Comparison of ENCODE assay signal across 2 cellular contexts in the genomic region with DNA sequence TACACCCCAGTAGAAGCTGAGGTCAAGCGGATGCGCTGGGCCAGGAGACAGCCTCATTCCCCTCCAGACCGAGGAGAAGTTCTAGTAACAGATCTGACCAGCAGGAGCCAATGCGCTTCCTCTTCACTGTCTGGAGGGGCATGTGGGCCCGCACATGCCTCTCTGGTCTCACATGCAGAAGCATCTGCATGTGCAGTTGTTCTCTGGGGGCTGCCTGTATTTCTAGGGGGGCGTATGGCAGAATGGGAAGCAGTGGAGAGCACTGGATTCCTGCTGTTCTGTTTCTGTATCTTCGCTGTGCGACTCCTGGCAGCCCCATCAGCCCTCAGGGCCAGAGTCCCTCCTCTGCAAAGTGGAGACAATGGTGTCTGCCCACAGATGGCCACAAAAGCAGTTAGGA.
TF ChIP-seq lines count a peak whose summit lies in the region.

No MANE protein-coding gene starts in this region.

TF ChIP-seq in IMR-90, 13 proteins besides CTCF, POLR2A, EP300 and RAD21:
- TF ChIP-seq BHLHE40 (IDR thresholded peaks at IDR 0.05; ENCODE audit: low read depth, low read length) (no peak), MXI1 (IDR thresholded peaks at IDR 0.05; ENCODE audit: borderline replicate concordance, low read depth, low read length) (no peak), CEBPB (IDR thresholded peaks at IDR 0.05; ENCODE audit: low read depth, low read length) (no peak), SMC3 (IDR thresholded peaks at IDR 0.05; ENCODE audit: low read depth, low read length) (no peak), RFX5 (IDR thresholded peaks at IDR 0.05; ENCODE audit: low read depth, low read length) (no peak), MAFK (IDR thresholded peaks at IDR 0.05; ENCODE audit: low read depth, low read length) (no peak), FOS (IDR thresholded peaks at IDR 0.05; ENCODE audit: low read depth, low read length) (no peak), NFE2L2 (IDR thresholded peaks at IDR 0.05; ENCODE audit: low read depth, low read length) (no peak), MAZ (IDR thresholded peaks at IDR 0.05; ENCODE audit: borderline replicate concordance, low read depth, low read length) (no peak), CHD1 (IDR thresholded peaks at IDR 0.05; ENCODE audit: low read depth, low read length) (no peak), RCOR1 (IDR thresholded peaks at IDR 0.05; ENCODE audit: insufficient replicate concordance, low read length) (no peak)
- TF ChIP-seq, protein P1, sequence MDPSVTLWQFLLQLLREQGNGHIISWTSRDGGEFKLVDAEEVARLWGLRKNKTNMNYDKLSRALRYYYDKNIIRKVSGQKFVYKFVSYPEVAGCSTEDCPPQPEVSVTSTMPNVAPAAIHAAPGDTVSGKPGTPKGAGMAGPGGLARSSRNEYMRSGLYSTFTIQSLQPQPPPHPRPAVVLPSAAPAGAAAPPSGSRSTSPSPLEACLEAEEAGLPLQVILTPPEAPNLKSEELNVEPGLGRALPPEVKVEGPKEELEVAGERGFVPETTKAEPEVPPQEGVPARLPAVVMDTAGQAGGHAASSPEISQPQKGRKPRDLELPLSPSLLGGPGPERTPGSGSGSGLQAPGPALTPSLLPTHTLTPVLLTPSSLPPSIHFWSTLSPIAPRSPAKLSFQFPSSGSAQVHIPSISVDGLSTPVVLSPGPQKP (IDR thresholded peaks at IDR 0.05; ENCODE audit: borderline replicate concordance, low read depth, low read length) = no peak
- TF ChIP-seq, protein P2, sequence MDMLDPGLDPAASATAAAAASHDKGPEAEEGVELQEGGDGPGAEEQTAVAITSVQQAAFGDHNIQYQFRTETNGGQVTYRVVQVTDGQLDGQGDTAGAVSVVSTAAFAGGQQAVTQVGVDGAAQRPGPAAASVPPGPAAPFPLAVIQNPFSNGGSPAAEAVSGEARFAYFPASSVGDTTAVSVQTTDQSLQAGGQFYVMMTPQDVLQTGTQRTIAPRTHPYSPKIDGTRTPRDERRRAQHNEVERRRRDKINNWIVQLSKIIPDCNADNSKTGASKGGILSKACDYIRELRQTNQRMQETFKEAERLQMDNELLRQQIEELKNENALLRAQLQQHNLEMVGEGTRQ (IDR thresholded peaks at IDR 0.05; ENCODE audit: low read depth, low read length) = no peak

TF ChIP-seq in K562, 482 proteins besides CTCF, POLR2A, EP300 and RAD21:
- TF ChIP-seq, protein P3, sequence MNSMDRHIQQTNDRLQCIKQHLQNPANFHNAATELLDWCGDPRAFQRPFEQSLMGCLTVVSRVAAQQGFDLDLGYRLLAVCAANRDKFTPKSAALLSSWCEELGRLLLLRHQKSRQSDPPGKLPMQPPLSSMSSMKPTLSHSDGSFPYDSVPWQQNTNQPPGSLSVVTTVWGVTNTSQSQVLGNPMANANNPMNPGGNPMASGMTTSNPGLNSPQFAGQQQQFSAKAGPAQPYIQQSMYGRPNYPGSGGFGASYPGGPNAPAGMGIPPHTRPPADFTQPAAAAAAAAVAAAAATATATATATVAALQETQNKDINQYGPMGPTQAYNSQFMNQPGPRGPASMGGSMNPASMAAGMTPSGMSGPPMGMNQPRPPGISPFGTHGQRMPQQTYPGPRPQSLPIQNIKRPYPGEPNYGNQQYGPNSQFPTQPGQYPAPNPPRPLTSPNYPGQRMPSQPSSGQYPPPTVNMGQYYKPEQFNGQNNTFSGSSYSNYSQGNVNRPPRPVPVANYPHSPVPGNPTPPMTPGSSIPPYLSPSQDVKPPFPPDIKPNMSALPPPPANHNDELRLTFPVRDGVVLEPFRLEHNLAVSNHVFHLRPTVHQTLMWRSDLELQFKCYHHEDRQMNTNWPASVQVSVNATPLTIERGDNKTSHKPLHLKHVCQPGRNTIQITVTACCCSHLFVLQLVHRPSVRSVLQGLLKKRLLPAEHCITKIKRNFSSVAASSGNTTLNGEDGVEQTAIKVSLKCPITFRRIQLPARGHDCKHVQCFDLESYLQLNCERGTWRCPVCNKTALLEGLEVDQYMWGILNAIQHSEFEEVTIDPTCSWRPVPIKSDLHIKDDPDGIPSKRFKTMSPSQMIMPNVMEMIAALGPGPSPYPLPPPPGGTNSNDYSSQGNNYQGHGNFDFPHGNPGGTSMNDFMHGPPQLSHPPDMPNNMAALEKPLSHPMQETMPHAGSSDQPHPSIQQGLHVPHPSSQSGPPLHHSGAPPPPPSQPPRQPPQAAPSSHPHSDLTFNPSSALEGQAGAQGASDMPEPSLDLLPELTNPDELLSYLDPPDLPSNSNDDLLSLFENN (IDR thresholded peaks at IDR 0.05; ENCODE audit: low read depth in 2 of 2, low read length in 2 of 2) = no peak
- no peak for TF ChIP-seq SRSF1 (IDR thresholded peaks at IDR 0.05; ENCODE audit: low read depth, low read length)
- no peak for TF ChIP-seq SP2 (IDR thresholded peaks at IDR 0.05; ENCODE audit: extremely low read depth, low read depth, low read length, poor library complexity, severe bottlenecking)
- TF ChIP-seq ZNF224 (CRISPR knock-in tag; IDR thresholded peaks at IDR 0.05) = no peak
- no peak for TF ChIP-seq ZNF253 (CRISPR knock-in tag; conservative IDR thresholded peaks at IDR 0.05)
- no peak for TF ChIP-seq MTF1 (CRISPR knock-in tag; IDR thresholded peaks at IDR 0.05; ENCODE audit: borderline replicate concordance)
- TF ChIP-seq STAG1 (CRISPR knock-in tag; IDR thresholded peaks at IDR 0.05; ENCODE audit: borderline replicate concordance) = no peak
- TF ChIP-seq RB1 (IDR thresholded peaks at IDR 0.05; ENCODE audit: low read depth) = no peak
- TF ChIP-seq SRSF9 (IDR thresholded peaks at IDR 0.05; ENCODE audit: borderline replicate concordance, low read depth, low read length) = no peak
- no peak for TF ChIP-seq PHB (CRISPR knock-in tag; IDR thresholded peaks at IDR 0.05)
